ENCODE assay signal across 29 cellular contexts in genomic region chr5:34771076-34771475, GRCh38.
DNase-seq lines count a peak whose midpoint lies in the region; ATAC-seq, FAIRE-seq and TF ChIP-seq lines count a peak whose summit lies in the region.
"Had no signal": no experiment of that assay in that cellular context is flagged by ENCODE, and none has a peak within 500 bp of the region (broad histone marks: within the 10 kb centered on the region; RNA-seq: fewer than 3 reads in every experiment).

No MANE protein-coding gene starts in this region.

- no peak for TF ChIP-seq CTCF in K562 (IDR thresholded peaks at IDR 0.05 in 2 of 3, conservative IDR thresholded peaks at IDR 0.05 in 1 of 3; ENCODE audit: insufficient read depth in 2 of 3, low read depth in 1 of 3, low read length in 3 of 3)

- TF ChIP-seq POLR2A in GM12892 (IDR thresholded peaks at IDR 0.05; ENCODE audit: low read depth, low read length) (no peak), K562 (conservative IDR thresholded peaks at IDR 0.05) (no peak)

- 9% methylated on average over 5 of the region's 5 CpGs for WGBS in K562 (ENCODE audit: insufficient coverage, low coverage, missing lambda C conversion rate)

- DNase-seq in GM12892 (ENCODE audit: insufficient read length) (no peak), NOMO-1 (lab: John Stamatoyannopoulos, UW; ENCODE audit: unreplicated experiment in 2 of 2) (peak; percentile 94 to 98), K562 (ENCODE audit: extremely low read depth in 1 of 4, low spot score in 3 of 4) (no peak), sciatic nerve (ENCODE audit: low spot score) (no peak), NCI-H774 (lab: John Stamatoyannopoulos, UW) (no peak), left lobe of liver (ENCODE audit: low spot score) (no peak), H4 (ENCODE audit: low spot score) (no peak)
- no peak for DNase-seq in activated CD4-positive, alpha-beta T cell treated with anti-CD3 and anti-CD28 coated beads, Interleukin-2, amount 50 U/mL, for 4 hours
- DNase-seq: activated CD4-positive, alpha-beta T cell treated with anti-CD3 and anti-CD28 coated beads, Interleukin-2, amount 50 U/mL, for 1 hour; CD4-positive, alpha-beta T cell; effector CD4-positive, alpha-beta T cell; esophagus squamous epithelium; gastrocnemius medialis; hypothalamus; islet precursor cell; NCI-H2171 treated with DMSO at 0.1 percent for 48 hours; NCI-H526 treated with DMSO at 0.1 percent for 48 hours; psoas muscle; SHP77 treated with DMSO at 0.1 percent for 48 hours; T-helper 17 cell had no signal

- H3K4me1 ChIP-seq in K562 (replicated peaks in 1 of 2; ENCODE audit: control insufficient read depth in 2 of 2, insufficient read depth in 2 of 2, low read length in 2 of 2), result no peaks in the 10 kb centered on the region
- H3K4me1 ChIP-seq: gastrocnemius medialis, psoas muscle had no signal

- no peak overlapping the region for H3K4me2 ChIP-seq in K562 (ENCODE audit: insufficient read depth, low read length)
- H3K4me2 ChIP-seq: GM23338, PC-9 had no signal

- H3K4me3 ChIP-seq in K562, result no peak overlapping the region
- H3K4me3 ChIP-seq: esophagus squamous epithelium, gastrocnemius medialis, GM23338, lung, PC-9, psoas muscle, suprapubic skin had no signal

- no peaks in the 10 kb centered on the region for H3K79me2 ChIP-seq in K562 (ENCODE audit: control insufficient read depth, insufficient read depth, low read length)

- no peak overlapping the region for H3K9ac ChIP-seq in K562 (ENCODE audit: insufficient read depth in 1 of 2, low read depth in 2 of 2, low read length in 2 of 2)

- ATAC-seq in K562, result no peak
- peak; percentile 56 for ATAC-seq in sciatic nerve
- no peak for ATAC-seq in left lobe of liver
- ATAC-seq: gastrocnemius medialis, GM23338, HepG2, psoas muscle, T-helper 17 cell had no signal

- intact Hi-C loops in K562 (cut with micrococcal nuclease), result no loop called here
- intact Hi-C loops in sciatic nerve (cut with DNase I), result no loop called here

- no peaks in the 10 kb centered on the region for H4K20me1 ChIP-seq in K562 (replicated peaks; ENCODE audit: control insufficient read depth, insufficient read depth, low read length)

- in situ Hi-C loops in K562 (cut with MboI), result no loop called here

- H3K27ac ChIP-seq in K562 (ENCODE audit: extremely low read depth, low read depth, low read length), result no peak overlapping the region
- H3K27ac ChIP-seq: esophagus squamous epithelium, gastrocnemius medialis, neutrophil, PC-9, psoas muscle, suprapubic skin, VCaP had no signal

- H3K27me3 ChIP-seq in K562 (ENCODE audit: control insufficient read depth in 2 of 2, insufficient read depth in 2 of 2, low read length in 2 of 2), result no peaks in the 10 kb centered on the region
- H3K27me3 ChIP-seq: esophagus squamous epithelium, gastrocnemius medialis, neutrophil, suprapubic skin had no signal

- no peaks in the 10 kb centered on the region for H3K9me1 ChIP-seq in K562 (ENCODE audit: control insufficient read depth, insufficient read depth, low read length)

- no TSS peak for BruUV-seq in K562 (replicated peaks; lab: Mats Ljungman, UMichigan)

- POLR2A ChIA-PET in K562 (lab: Yijun Ruan, JAX), result no interaction called here

- no peak for TF ChIP-seq RAD21 in K562 (CRISPR knock-in tag; conservative IDR thresholded peaks at IDR 0.05 in 1 of 2, IDR thresholded peaks at IDR 0.05 in 1 of 2)

- CTCF ChIA-PET in K562 (lab: Yijun Ruan, JAX; ENCODE audit: low intra/inter-chr PET ratio), result no interaction called here

- no peak for TF ChIP-seq EP300 in K562 (IDR thresholded peaks at IDR 0.05; ENCODE audit: low read length)

- no peaks in the 10 kb centered on the region for H3K36me3 ChIP-seq in K562 (ENCODE audit: control insufficient read depth, insufficient read depth, low read length)
- H3K36me3 ChIP-seq: gastrocnemius medialis, neutrophil had no signal

- H2AFZ ChIP-seq in K562 (ENCODE audit: low read depth, low read length), result no peak overlapping the region
- H2AFZ ChIP-seq: GM23338, PC-9 had no signal

- H3K9me3 ChIP-seq in K562 (replicated peaks; ENCODE audit: control insufficient read depth, insufficient read depth, low read depth, low read length), result no peaks in the 10 kb centered on the region
- H3K9me3 ChIP-seq: gastrocnemius medialis, neutrophil, psoas muscle, suprapubic skin had no signal

- FAIRE-seq in GM12892 (lab: Jason Lieb, UNC), result peak; percentile 85
- no peak for FAIRE-seq in K562 (lab: Jason Lieb, UNC)
- FAIRE-seq: astrocyte, G401.6, HepG2 had no signal

TF ChIP-seq in K562, 482 proteins besides CTCF, POLR2A, EP300 and RAD21:
- TF ChIP-seq BCL6 (CRISPR knock-in tag; IDR thresholded peaks at IDR 0.05) (no peak), ZBTB33 (CRISPR knock-in tag; IDR thresholded peaks at IDR 0.05) (no peak), ZNF140 (CRISPR knock-in tag; IDR thresholded peaks at IDR 0.05) (no peak), SPI1 (IDR thresholded peaks at IDR 0.05; ENCODE audit: borderline replicate concordance, low read depth, low read length) (0 out of 2 replicates have a peak, but pooled peaks have one; percentile 22), TBP (optimal IDR thresholded peaks at IDR 0.05; ENCODE audit: low read depth, low read length) (no peak), SLC30A9 (CRISPR knock-in tag; IDR thresholded peaks at IDR 0.05) (no peak), TRIM28 (IDR thresholded peaks at IDR 0.05) (no peak)

Comparison
In these comparisons a context has a peak if more than half of its experiments do, and no peak if none do; other contexts are left out.
1. DNase-seq: peak in NOMO-1 (2 of 2); none in GM12892 (single experiment), K562 (0 of 4), sciatic nerve (single experiment), NCI-H774 (single experiment), activated CD4-positive, alpha-beta T cell treated with anti-CD3 and anti-CD28 coated beads, Interleukin-2, amount 50 U/mL, for 4 hours (0 of 2), left lobe of liver (single experiment) and H4 (single experiment).